In the genomic region with DNA sequence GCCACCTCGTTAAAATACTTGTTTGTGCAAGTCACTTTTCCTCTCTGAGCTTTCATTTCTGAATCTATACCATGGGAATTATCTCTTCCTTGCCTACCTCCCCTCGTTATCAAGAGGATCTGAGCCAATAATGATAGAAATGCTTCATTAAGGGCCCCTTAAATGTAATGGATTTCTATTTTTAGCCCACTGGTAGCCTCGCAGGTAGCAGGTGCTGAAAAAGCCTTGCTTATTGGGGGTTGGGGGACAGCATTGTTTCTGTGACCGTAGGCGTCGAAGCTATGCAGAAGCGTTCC, we compare ENCODE assay signal across 8 cellular contexts. TPM values are rescaled to one million over a fixed set of nuclear protein-coding genes. Genes with fewer than 3 reads are reported as not detected.
DNase-seq lines count a peak whose midpoint lies in the region; ATAC-seq and TF ChIP-seq lines count a peak whose summit lies in the region.

No MANE protein-coding gene starts in this region.

- no peak overlapping the region for H4K8ac ChIP-seq in neuronal stem cell (ENCODE audit: low read depth, low read length)

- peak overlapping the region; percentile 57 for H3K4me2 ChIP-seq in Loucy (ENCODE audit: low read depth, low read length, poor library complexity, severe bottlenecking)
- H3K4me2 ChIP-seq in neuronal stem cell (ENCODE audit: insufficient read depth, low read length, poor library complexity, severe bottlenecking): peak overlapping the region; percentile 61

- no peak overlapping the region for H3K9ac ChIP-seq in Loucy (ENCODE audit: low read depth, low read length, poor library complexity, severe bottlenecking)
- H3K9ac ChIP-seq in neuronal stem cell (ENCODE audit: low read depth, low read length, poor library complexity): peak overlapping the region; percentile 56

- peak overlapping the region; percentile 86 for H3K27ac Mint-ChIP-seq in CD4-positive, alpha-beta T cell
- H3K27ac Mint-ChIP-seq in effector memory CD8-positive, alpha-beta T cell: peak overlapping the region; percentile 83 to 90

- H3K14ac ChIP-seq in neuronal stem cell (ENCODE audit: low read length): peak overlapping the region; percentile 22

- H3K27me3 ChIP-seq in CD4-positive, alpha-beta T cell (ENCODE audit: control insufficient read depth, insufficient read depth, low read length): no peaks in the 10 kb centered on the region
- no peaks in the 10 kb centered on the region for H3K27me3 ChIP-seq in Loucy (ENCODE audit: insufficient read depth, low read length, poor library complexity, severe bottlenecking)
- H3K27me3 ChIP-seq in neuronal stem cell (ENCODE audit: control insufficient read depth in 3 of 3, insufficient read depth in 3 of 3, low read depth in 1 of 3, low read length in 3 of 3): no peaks in the 10 kb centered on the region

- H4K91ac ChIP-seq in neuronal stem cell (ENCODE audit: low read depth, low read length, poor library complexity): no peak overlapping the region

- intact Hi-C loops in CD4-positive, alpha-beta T cell (cut with DNase I, micrococcal nuclease): loop anchor here (5.0 to 10.0 kb wide), 4 partner anchors 104 to 799 kb away; a partner anchor contains a TSS

- H2AFZ ChIP-seq in Loucy (ENCODE audit: low read length) (peak overlapping the region; percentile 92), neuronal stem cell (ENCODE audit: low read length) (peak overlapping the region; percentile 72)

- no peak overlapping the region for H2BK5ac ChIP-seq in neuronal stem cell (ENCODE audit: low read length)

- no peaks in the 10 kb centered on the region for H3F3A ChIP-seq in Loucy (ENCODE audit: low read depth)

- H3K9me3 ChIP-seq in CD4-positive, alpha-beta T cell (ENCODE audit: control insufficient read depth, low read length): no peaks in the 10 kb centered on the region
- H3K9me3 ChIP-seq in Loucy (ENCODE audit: insufficient read depth, low read depth, low read length): no peaks in the 10 kb centered on the region
- peaks cover 0 to 2% of the 10 kb centered on the region in 2 donors for H3K9me3 ChIP-seq in neuronal stem cell (replicated peaks in 1 of 2; ENCODE audit: control insufficient read depth in 2 of 2, insufficient read depth in 1 of 2, low read depth in 1 of 2, low read length in 2 of 2)

- WGBS in neuronal stem cell (ENCODE audit: extremely low coverage in 2 of 2, insufficient read length in 2 of 2, insufficient replicate concordance in 1 of 2), 2 donors: no CpG with 5 or more reads among the region's 7 CpGs

- no peak overlapping the region for H3K23ac ChIP-seq in neuronal stem cell (ENCODE audit: low read depth, low read length, poor library complexity)

- no peak for DNase-seq in CD4-positive, alpha-beta T cell
- no peak for DNase-seq in effector memory CD8-positive, alpha-beta T cell
- DNase-seq in neuronal stem cell (ENCODE audit: low spot score): no peak

- POLR2A ChIA-PET in CD4-positive, alpha-beta T cell (lab: Charles Lee): interaction anchor here (0.5 to 4.0 kb wide), 17 partner anchors 10 to 1354 kb away, joined by 3 to 32 read pairs (median 3); a partner anchor contains a TSS

- no peak for TF ChIP-seq CTCF in CD4-positive, alpha-beta T cell (IDR thresholded peaks at IDR 0.05)
- no peak for TF ChIP-seq CTCF in Loucy (conservative IDR thresholded peaks at IDR 0.05; ENCODE audit: low read length)

- H2BK12ac ChIP-seq in neuronal stem cell (ENCODE audit: low read length): no peak overlapping the region

- H3K9me2 ChIP-seq in Loucy (replicated peaks; ENCODE audit: low read depth, low read length): no peaks in the 10 kb centered on the region

- no peak for TF ChIP-seq POLR2A in GM18505 (IDR thresholded peaks at IDR 0.05; ENCODE audit: borderline replicate concordance, extremely low read depth, insufficient read depth, insufficient read length)

- H3K36me3 ChIP-seq in Loucy (ENCODE audit: insufficient read depth, low read length) (no peaks in the 10 kb centered on the region), neuronal stem cell (replicated peaks in 1 of 2; ENCODE audit: control insufficient read depth in 2 of 2, insufficient read depth in 2 of 2, low read length in 2 of 2) (no peaks in the 10 kb centered on the region)

- H3K27ac ChIP-seq in CD4-positive, alpha-beta T cell (ENCODE audit: low read depth, low read length): no peak overlapping the region
- peak overlapping the region; percentile 79 for H3K27ac ChIP-seq in neuronal stem cell (replicated peaks; ENCODE audit: low read length)

- peaks cover 35% of the 10 kb centered on the region for H3K4me1 ChIP-seq in Loucy (ENCODE audit: insufficient read depth, low read length, poor library complexity, severe bottlenecking)
- peaks cover 6 to 16% of the 10 kb centered on the region in 2 donors for H3K4me1 ChIP-seq in neuronal stem cell (ENCODE audit: control insufficient read depth in 2 of 2, insufficient read depth in 1 of 2, low read depth in 1 of 2, low read length in 2 of 2)

- H3K4me1 Mint-ChIP-seq in CD4-positive, alpha-beta T cell (ENCODE audit: low read depth): peaks cover 36% of the 10 kb centered on the region
- peaks cover 22 to 38% of the 10 kb centered on the region in 2 donors for H3K4me1 Mint-ChIP-seq in effector memory CD8-positive, alpha-beta T cell (ENCODE audit: low read depth in 2 of 2)

- H4K20me1 ChIP-seq in Loucy (ENCODE audit: insufficient read depth, low read length, poor library complexity, severe bottlenecking): peaks cover 39% of the 10 kb centered on the region

- peaks cover 13% of the 10 kb centered on the region for H3K36me3 Mint-ChIP-seq in CD4-positive, alpha-beta T cell (ENCODE audit: low read depth)
- peaks cover 21% of the 10 kb centered on the region for H3K36me3 Mint-ChIP-seq in effector memory CD8-positive, alpha-beta T cell (ENCODE audit: insufficient read depth)

- peak; percentile 2 for ATAC-seq in CD4-positive, alpha-beta T cell (ENCODE audit: poor library complexity)
- ATAC-seq in effector memory CD8-positive, alpha-beta T cell (replicated peaks): peak; percentile 1
- ATAC-seq in GM21367 (IDR thresholded peaks at IDR 0.05; ENCODE audit: unreplicated experiment) (no peak), GM19351 (IDR thresholded peaks at IDR 0.05; ENCODE audit: unreplicated experiment) (no peak), GM18505 (IDR thresholded peaks at IDR 0.05; ENCODE audit: unreplicated experiment) (no peak), GM21717 (IDR thresholded peaks at IDR 0.05; ENCODE audit: unreplicated experiment) (no peak)

- H2AK5ac ChIP-seq in neuronal stem cell (ENCODE audit: low read depth, low read length): no peak overlapping the region

- no peak overlapping the region for H2BK120ac ChIP-seq in neuronal stem cell (ENCODE audit: low read depth, low read length)

- peak overlapping the region; percentile 97 for H3K4me3 Mint-ChIP-seq in CD4-positive, alpha-beta T cell
- peak overlapping the region; percentile 91 to 92 for H3K4me3 Mint-ChIP-seq in effector memory CD8-positive, alpha-beta T cell

- H3K18ac ChIP-seq in neuronal stem cell (ENCODE audit: low read length): peak overlapping the region; percentile 9

- peaks cover 43% of the 10 kb centered on the region for H3K79me2 ChIP-seq in Loucy (ENCODE audit: insufficient read depth, low read length)

- H3K27me3 Mint-ChIP-seq in CD4-positive, alpha-beta T cell: no peaks in the 10 kb centered on the region
- peaks cover 0 to 15% of the 10 kb centered on the region in 2 donors for H3K27me3 Mint-ChIP-seq in effector memory CD8-positive, alpha-beta T cell

- no peaks in the 10 kb centered on the region for H3K9me3 Mint-ChIP-seq in CD4-positive, alpha-beta T cell
- H3K9me3 Mint-ChIP-seq in effector memory CD8-positive, alpha-beta T cell: no peaks in the 10 kb centered on the region

- H3K79me1 ChIP-seq in neuronal stem cell (ENCODE audit: low read depth, low read length): no peaks in the 10 kb centered on the region

- CTCF ChIA-PET in CD4-positive, alpha-beta T cell (lab: Charles Lee): interaction anchor here (1.6 kb wide), 1 partner anchor 20 kb away, joined by 3 read pairs; no protein-coding TSS in a partner anchor

- H3K4ac ChIP-seq in neuronal stem cell (ENCODE audit: low read length): no peak overlapping the region

- H3K4me3 ChIP-seq in Loucy (ENCODE audit: low read length, poor library complexity, severe bottlenecking): peak overlapping the region; percentile 52
- H3K4me3 ChIP-seq in neuronal stem cell (ENCODE audit: low read length in 2 of 2): peak overlapping the region; percentile 59 to 73

- no peak overlapping the region for H2BK15ac ChIP-seq in neuronal stem cell (ENCODE audit: low read length)

RNA-seq across cellular contexts. Expression of a gene that starts 0.5 kb away (rescaled TPM):
- total RNA-seq in CD4-positive, alpha-beta T cell: 10 to 100 TPM; 73.1 to 74.8 TPM
- polyA plus RNA-seq in neuronal stem cell (2013, experiment 1 of 2): 97.5 TPM
- polyA plus RNA-seq in neuronal stem cell (2013, experiment 2 of 2): 102 TPM

Comparison
In these comparisons a context has a peak if more than half of its experiments do, and no peak if none do; other contexts are left out.
1. ATAC-seq: peak in CD4-positive, alpha-beta T cell (single experiment) and effector memory CD8-positive, alpha-beta T cell (single experiment); none in GM21367 (single experiment), GM19351 (single experiment), GM18505 (single experiment) and GM21717 (single experiment).